16 cellular contexts compared by ENCODE assay signal in the genomic region with DNA sequence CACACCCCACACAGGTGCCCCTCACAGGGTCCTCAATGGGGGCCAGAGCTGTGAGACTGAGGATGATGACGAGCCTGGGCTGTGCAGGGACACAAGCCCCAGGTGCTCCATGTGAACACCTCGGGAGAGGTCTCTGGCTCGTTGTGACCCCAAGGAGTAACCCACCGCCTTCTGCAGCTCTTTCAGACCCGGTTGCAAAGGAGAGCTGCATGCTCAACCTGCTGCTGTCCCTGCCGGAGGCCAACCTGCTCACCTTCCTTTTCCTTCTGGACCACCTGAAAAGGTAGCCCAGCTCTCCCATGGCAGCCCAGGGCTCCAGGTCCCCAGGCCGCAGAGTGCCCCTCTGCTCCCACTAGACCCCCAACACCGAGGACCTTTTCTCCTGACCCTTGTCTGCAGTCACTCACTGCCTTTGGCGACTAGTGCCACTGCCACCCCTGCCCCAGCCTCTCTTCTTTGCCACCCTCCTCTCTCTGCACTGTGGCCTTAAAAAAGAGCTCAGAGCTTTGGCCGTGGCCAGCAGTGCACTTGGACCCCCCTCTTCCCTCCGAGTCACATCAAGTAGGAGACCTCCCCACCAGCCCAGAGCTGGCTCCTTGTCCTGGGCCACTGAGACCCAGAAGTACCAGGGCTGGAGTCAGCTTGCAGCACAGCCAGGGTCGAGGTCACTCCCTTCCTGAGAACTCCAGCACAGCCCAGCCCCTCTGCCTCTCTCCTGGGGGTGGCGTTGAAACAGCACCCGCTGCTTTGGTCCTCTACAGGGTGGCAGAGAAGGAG.
DNase-seq lines count a peak whose midpoint lies in the region; ATAC-seq and TF ChIP-seq lines count a peak whose summit lies in the region.
"Had no signal": no experiment of that assay in that cellular context is flagged by ENCODE, and none has a peak within 500 bp of the region (broad histone marks: within the 10 kb centered on the region; RNA-seq: fewer than 3 reads in every experiment).

No MANE protein-coding gene starts in this region.

- H3K27me3 ChIP-seq in WERI-Rb-1 (ENCODE audit: insufficient read depth, low read depth, severe bottlenecking) (no peaks in the 10 kb centered on the region), stomach (no peaks in the 10 kb centered on the region)

- intact Hi-C loops in stomach (cut with DNase I; ENCODE audit: low total_unique reads) = loop anchor here (5.0 kb wide), 1 partner anchor 73 kb away; no protein-coding TSS in a partner anchor

- 85 to 96% (median 91%) methylated on average over 8 to 14 of the region's 14 CpGs for WGBS in stomach, 5 donors

- ATAC-seq in left lobe of liver (no peak), GM21528 (IDR thresholded peaks at IDR 0.05; ENCODE audit: low FRiP score, unreplicated experiment) (no peak)
- no peak for ATAC-seq in stimulated activated effector memory CD8-positive, alpha-beta T cell treated with anti-CD3 and anti-CD28 coated beads, Interleukin-12 subunit alpha, Interleukin-12 subunit beta, amount 100 ng/mL, for 72 hours
- ATAC-seq: CD8-positive, alpha-beta T cell had no signal

- H3K4me1 ChIP-seq in stomach = peaks cover 0 to 5% (median 0%) of the 10 kb centered on the region in 4 donors

- TF ChIP-seq CTCF in WERI-Rb-1 (IDR thresholded peaks at IDR 0.05; ENCODE audit: low read depth, low read length) (no peak), stomach (IDR thresholded peaks at IDR 0.05) (no peak)

- peaks cover 10% of the 10 kb centered on the region for H3K4me1 Mint-ChIP-seq in activated T-cell treated with anti-CD3 and anti-CD28 coated beads, Interleukin-2, amount 50 U/mL, for 24 hours (ENCODE audit: low read depth)
- no peaks in the 10 kb centered on the region for H3K4me1 Mint-ChIP-seq in stimulated activated effector memory CD8-positive, alpha-beta T cell treated with anti-CD3 and anti-CD28 coated beads, Interleukin-12 subunit alpha, Interleukin-12 subunit beta, amount 100 ng/mL, for 72 hours

- H3K9me3 ChIP-seq in WERI-Rb-1 (ENCODE audit: severe bottlenecking) (no peaks in the 10 kb centered on the region), stomach (no peaks in the 10 kb centered on the region)

- H3K27me3 Mint-ChIP-seq in activated T-cell treated with anti-CD3 and anti-CD28 coated beads, Interleukin-2, amount 50 U/mL, for 24 hours = no peaks in the 10 kb centered on the region

- no peaks in the 10 kb centered on the region for H3K9me3 Mint-ChIP-seq in activated T-cell treated with anti-CD3 and anti-CD28 coated beads, Interleukin-2, amount 50 U/mL, for 24 hours
- no peaks in the 10 kb centered on the region for H3K9me3 Mint-ChIP-seq in stimulated activated effector memory CD8-positive, alpha-beta T cell treated with anti-CD3 and anti-CD28 coated beads, Interleukin-12 subunit alpha, Interleukin-12 subunit beta, amount 100 ng/mL, for 72 hours
- H3K9me3 Mint-ChIP-seq: CD8-positive, alpha-beta T cell had no signal

- peaks cover 14% of the 10 kb centered on the region for H3K36me3 ChIP-seq in WERI-Rb-1
- peaks cover 5 to 43% (median 40%) of the 10 kb centered on the region in 4 donors for H3K36me3 ChIP-seq in stomach

- no peak overlapping the region for H3K4me3 Mint-ChIP-seq in activated T-cell treated with anti-CD3 and anti-CD28 coated beads, Interleukin-2, amount 50 U/mL, for 24 hours
- no peak overlapping the region for H3K4me3 Mint-ChIP-seq in stimulated activated effector memory CD8-positive, alpha-beta T cell treated with anti-CD3 and anti-CD28 coated beads, Interleukin-12 subunit alpha, Interleukin-12 subunit beta, amount 100 ng/mL, for 72 hours
- H3K4me3 Mint-ChIP-seq: CD8-positive, alpha-beta T cell had no signal

- H3K27ac ChIP-seq in WERI-Rb-1 (peak overlapping the region; percentile 54), stomach (no peak overlapping the region)
- H3K27ac ChIP-seq: GM23248 had no signal

- H3K27ac Mint-ChIP-seq in activated T-cell treated with anti-CD3 and anti-CD28 coated beads, Interleukin-2, amount 50 U/mL, for 24 hours = peak overlapping the region; percentile 29
- H3K27ac Mint-ChIP-seq in stimulated activated effector memory CD8-positive, alpha-beta T cell treated with anti-CD3 and anti-CD28 coated beads, Interleukin-12 subunit alpha, Interleukin-12 subunit beta, amount 100 ng/mL, for 72 hours = peak overlapping the region; percentile 72
- H3K27ac Mint-ChIP-seq: CD8-positive, alpha-beta T cell had no signal

- H3K36me3 Mint-ChIP-seq in activated T-cell treated with anti-CD3 and anti-CD28 coated beads, Interleukin-2, amount 50 U/mL, for 24 hours (ENCODE audit: low read depth) = peaks cover 24% of the 10 kb centered on the region
- no peaks in the 10 kb centered on the region for H3K36me3 Mint-ChIP-seq in stimulated activated effector memory CD8-positive, alpha-beta T cell treated with anti-CD3 and anti-CD28 coated beads, Interleukin-12 subunit alpha, Interleukin-12 subunit beta, amount 100 ng/mL, for 72 hours

- DNase-seq in activated T-cell treated with anti-CD3 and anti-CD28 coated beads, Interleukin-2, amount 50 U/mL, for 24 hours = no peak
- DNase-seq in activated T-cell treated with anti-CD3 and anti-CD28 coated beads for 4 hours (no peak), WERI-Rb-1 (no peak), left lobe of liver (ENCODE audit: low spot score) (peak; percentile 42), NOMO-1 treated with dmso at 0.1 percent for 144 hours (lab: John Stamatoyannopoulos, UW; ENCODE audit: unreplicated experiment) (no peak), stomach (no peak)
- no peak for DNase-seq in stimulated activated effector memory CD8-positive, alpha-beta T cell treated with anti-CD3 and anti-CD28 coated beads, Interleukin-12 subunit alpha, Interleukin-12 subunit beta, amount 100 ng/mL, for 72 hours (ENCODE audit: low spot score in 2 of 2)
- DNase-seq: DMS79; GM23248; HCEC 1CT; NCI-H187 treated with DMSO at 0.1 percent for 48 hours; NCI-H446; NK-92 treated with Interleukin-12 subunit alpha and Interleukin-12 subunit beta, amount 100 ng/mL, for 24 hours; OCI-M1 had no signal

- TF ChIP-seq EP300 in stomach (IDR thresholded peaks at IDR 0.05) = no peak

- no peak overlapping the region for H3K4me3 ChIP-seq in WERI-Rb-1 (ENCODE audit: low read depth, low read length)
- no peak overlapping the region for H3K4me3 ChIP-seq in stomach
- H3K4me3 ChIP-seq: GM23248 had no signal

- no peak for TF ChIP-seq POLR2A in stomach (IDR thresholded peaks at IDR 0.05)
